Comparison of ENCODE assay signal across 21 cellular contexts in genomic region chr15:65072617-65073016, GRCh38. TPM values are rescaled to one million over a fixed set of nuclear protein-coding genes. Genes with fewer than 3 reads are reported as not detected.
"Had no signal": no experiment of that assay in that cellular context is flagged by ENCODE, and none has a peak within 500 bp of the region (broad histone marks: within the 10 kb centered on the region; RNA-seq: fewer than 3 reads in every experiment).

No MANE protein-coding gene starts in this region.

- H3K27ac ChIP-seq: epithelial cell of prostate had no signal

- H3K36me3 Mint-ChIP-seq: T-cell had no signal

- H3K9me2 ChIP-seq: SK-N-SH had no signal

- H3K36me3 ChIP-seq: breast epithelium had no signal

- H3K27ac Mint-ChIP-seq: activated T-helper 1 cell treated with anti-CD3 and anti-CD28 coated beads, Interleukin-12 subunit alpha, Interleukin-12 subunit beta, Interleukin-2, Interleukin-4 antibody, amounts not matched to agents 30 ng/mL and 10 ng/mL and 1 ng/mL, durations not matched to agents 14 hours and 24 hours and 36 hours; stimulated activated naive B cell treated with anti-CD40 and anti-IgM and Interleukin-4, amounts not matched to agents 10 μg/mL and 1 μg/mL and 100 μg/mL, for 72 hours; T-cell had no signal

- H3K9ac ChIP-seq: SK-N-SH had no signal

- H3K4me3 ChIP-seq: breast epithelium had no signal

- H3K4me3 Mint-ChIP-seq: activated T-helper 1 cell treated with anti-CD3 and anti-CD28 coated beads, Interleukin-12 subunit alpha, Interleukin-12 subunit beta, Interleukin-2, Interleukin-4 antibody, amounts not matched to agents 30 ng/mL and 10 ng/mL and 1 ng/mL, durations not matched to agents 14 hours and 24 hours and 36 hours; stimulated activated naive B cell treated with anti-CD40 and anti-IgM and Interleukin-4, amounts not matched to agents 10 μg/mL and 1 μg/mL and 100 μg/mL, for 72 hours; T-cell had no signal

- H3K9me3 Mint-ChIP-seq: activated T-helper 1 cell treated with anti-CD3 and anti-CD28 coated beads, Interleukin-12 subunit alpha, Interleukin-12 subunit beta, Interleukin-2, Interleukin-4 antibody, amounts not matched to agents 30 ng/mL and 10 ng/mL and 1 ng/mL, durations not matched to agents 14 hours and 24 hours and 36 hours; T-cell had no signal

- H3K4me1 ChIP-seq: breast epithelium had no signal

- ATAC-seq: activated CD4-positive, CD25-positive, alpha-beta regulatory T cell treated with anti-CD3 and anti-CD28 coated beads, Interleukin-2, amount 50 U/mL, for 24 hours; stimulated activated naive B cell treated with anti-CD40 and anti-IgM and Interleukin-4, amounts not matched to agents 10 μg/mL and 1 μg/mL and 100 μg/mL, for 72 hours; T-cell had no signal

- H3K4me2 ChIP-seq: SK-N-SH had no signal

- H3K9me3 ChIP-seq: breast epithelium, SK-N-SH had no signal

- DNase-seq: activated CD4-positive, alpha-beta T cell treated with anti-CD3 and anti-CD28 coated beads, Interleukin-2, amount 50 U/mL, for 1 hour; activated CD8-positive, alpha-beta memory T cell treated with anti-CD3 and anti-CD28 coated beads for 24 hours; hypothalamus; SK-N-SH; stimulated activated CD4-positive, alpha-beta T cell treated with anti-CD3 and anti-CD28 coated beads, Interleukin-4, amount 100 ng/mL, for 1 hour; stimulated activated naive B cell treated with anti-CD40 and anti-IgM and Interleukin-4, amounts not matched to agents 10 μg/mL and 1 μg/mL and 100 μg/mL, for 72 hours; substantia nigra; T-cell; T-helper 9 cell; trophoblast cell had no signal

RNA-seq across cellular contexts. Expression of gene KBTBD13, which starts 3.9 kb away (rescaled TPM):
- total RNA-seq: activated T-helper 1 cell treated with anti-CD3 and anti-CD28 coated beads, Interleukin-12 subunit alpha, Interleukin-12 subunit beta, Interleukin-2, Interleukin-4 antibody, amounts not matched to agents 30 ng/mL and 10 ng/mL and 1 ng/mL, durations not matched to agents 14 hours and 24 hours and 36 hours; cerebellum; dermis microvascular lymphatic vessel endothelial cell; kidney epithelial cell; lower leg skin; omental fat pad; T-cell had no signal
- polyA plus RNA-seq: neural cell, SK-N-SH had no signal

RNA-seq across cellular contexts. Expression of gene RASL12, which starts 4.8 kb away (rescaled TPM):
- total RNA-seq: activated T-helper 1 cell treated with anti-CD3 and anti-CD28 coated beads, Interleukin-12 subunit alpha, Interleukin-12 subunit beta, Interleukin-2, Interleukin-4 antibody, amounts not matched to agents 30 ng/mL and 10 ng/mL and 1 ng/mL, durations not matched to agents 14 hours and 24 hours and 36 hours; dermis microvascular lymphatic vessel endothelial cell had no signal
- polyA plus RNA-seq: neural cell, SK-N-SH had no signal

RNA-seq across cellular contexts. Expression of gene SLC51B, which starts 27.4 kb away (rescaled TPM):
- total RNA-seq: activated T-helper 1 cell treated with anti-CD3 and anti-CD28 coated beads, Interleukin-12 subunit alpha, Interleukin-12 subunit beta, Interleukin-2, Interleukin-4 antibody, amounts not matched to agents 30 ng/mL and 10 ng/mL and 1 ng/mL, durations not matched to agents 14 hours and 24 hours and 36 hours; aorta; breast epithelium; cerebellum; dermis microvascular lymphatic vessel endothelial cell; kidney epithelial cell; omental fat pad; T-cell had no signal
- polyA plus RNA-seq: neural cell, SK-N-SH had no signal
